ENCODE assay signal across 16 cellular contexts in the genomic region with DNA sequence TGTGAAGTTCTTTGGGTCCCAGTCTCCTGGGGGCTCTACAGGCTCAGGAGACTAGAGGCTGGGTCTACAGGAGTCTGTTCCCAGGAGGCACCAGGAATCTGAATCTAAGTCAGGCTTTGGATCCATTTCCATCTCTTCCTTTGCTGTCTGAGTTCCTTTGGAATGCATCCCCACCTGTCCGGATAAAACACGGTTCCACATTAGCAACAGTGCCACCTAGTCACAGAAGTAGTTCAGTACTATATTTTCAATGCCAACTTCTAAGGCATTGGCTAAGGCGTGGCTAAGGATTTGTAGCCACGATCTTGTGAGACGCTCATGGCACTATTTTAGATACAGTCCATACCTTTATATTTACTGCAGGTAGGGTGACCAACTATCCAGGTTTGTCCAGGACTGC. TPM values are rescaled to one million over a fixed set of nuclear protein-coding genes. Genes with fewer than 3 reads are reported as not detected.
A peak's percentile ranks its signal among the peaks of the same experiment; 100 is the strongest.
DNase-seq lines count a peak whose midpoint lies in the region; ATAC-seq and TF ChIP-seq lines count a peak whose summit lies in the region.
"Had no signal": no experiment of that assay in that cellular context is flagged by ENCODE, and none has a peak within 500 bp of the region (broad histone marks: within the 10 kb centered on the region; RNA-seq: fewer than 3 reads in every experiment).

No MANE protein-coding gene starts in this region.

- ATAC-seq in GM18511 (IDR thresholded peaks at IDR 0.05; ENCODE audit: unreplicated experiment) = no peak
- ATAC-seq: activated CD4-positive, alpha-beta T cell treated with anti-CD3 and anti-CD28 coated beads for 36 hours; sciatic nerve had no signal

- H3K27me3 ChIP-seq in Caco-2 (replicated peaks; ENCODE audit: control insufficient read depth, insufficient read depth, low read length) (no peaks in the 10 kb centered on the region), mammary epithelial cell (ENCODE audit: insufficient read depth, low read length) (no peaks in the 10 kb centered on the region)
- H3K27me3 ChIP-seq: uterus had no signal

- H3K9me3 ChIP-seq in Caco-2 (no peaks in the 10 kb centered on the region), mammary epithelial cell (replicated peaks; ENCODE audit: insufficient read depth, low read length) (no peaks in the 10 kb centered on the region)
- H3K9me3 ChIP-seq: uterus had no signal

- TF ChIP-seq CTCF in Caco-2 (IDR thresholded peaks at IDR 0.05; ENCODE audit: insufficient read depth in 1 of 2, low read depth in 1 of 2, low read length in 1 of 2, severe bottlenecking in 1 of 2, unreplicated experiment in 1 of 2) = peak; percentile 7 to 17
- TF ChIP-seq CTCF in LNCAP (IDR thresholded peaks at IDR 0.05) = peak; percentile 25; the same call in 1 of the 2 replicates
- peak; percentile 45 to 63 for TF ChIP-seq CTCF in mammary epithelial cell (conservative IDR thresholded peaks at IDR 0.05 in 1 of 2, IDR thresholded peaks at IDR 0.05 in 1 of 2; ENCODE audit: extremely low read depth in 1 of 2, insufficient read depth in 1 of 2, low read depth in 1 of 2, low read length in 2 of 2)

- H3K4me2 ChIP-seq in mammary epithelial cell (ENCODE audit: insufficient read depth, low read depth, low read length) = no peak overlapping the region

- in situ Hi-C loops in mammary epithelial cell (cut with MboI; ENCODE audit: low sequenced_read_pairs in 2 of 2) = loop anchor here in 1 of 2 donors (10.0 kb wide), 1 partner anchor 170 kb away; no protein-coding TSS in a partner anchor

- H3K4me1 ChIP-seq in Caco-2 = no peaks in the 10 kb centered on the region
- peaks cover 3% of the 10 kb centered on the region for H3K4me1 ChIP-seq in mammary epithelial cell (ENCODE audit: insufficient read depth, low read length)
- H3K4me1 ChIP-seq: uterus had no signal

- no peaks in the 10 kb centered on the region for H3K9me3 Mint-ChIP-seq in Caco-2 (ENCODE audit: unreplicated experiment)

- peaks cover 39% of the 10 kb centered on the region for H3K36me3 Mint-ChIP-seq in Caco-2 (ENCODE audit: insufficient read depth, unreplicated experiment)

- H3K4me3 ChIP-seq in Caco-2 (ENCODE audit: low read depth, low read length) (no peak overlapping the region), mammary epithelial cell (replicated peaks in 1 of 3; ENCODE audit: insufficient read depth in 1 of 3, low read depth in 2 of 3, low read length in 3 of 3) (no peak overlapping the region)
- H3K4me3 ChIP-seq: uterus had no signal

- H3K27me3 Mint-ChIP-seq in Caco-2 (ENCODE audit: insufficient read depth, unreplicated experiment) = no peaks in the 10 kb centered on the region
- H3K27me3 Mint-ChIP-seq: activated CD4-positive, alpha-beta T cell treated with anti-CD3 and anti-CD28 coated beads for 36 hours had no signal

- no peak overlapping the region for H2AFZ ChIP-seq in mammary epithelial cell (ENCODE audit: low read depth, low read length)

- no peak overlapping the region for H3K4me3 Mint-ChIP-seq in Caco-2 (ENCODE audit: unreplicated experiment)
- H3K4me3 Mint-ChIP-seq: activated CD4-positive, alpha-beta T cell treated with anti-CD3 and anti-CD28 coated beads for 36 hours had no signal

- no peak overlapping the region for H3K27ac ChIP-seq in mammary epithelial cell (ENCODE audit: insufficient read depth, low read depth, low read length)
- H3K27ac ChIP-seq: uterus had no signal

- H3K4me1 Mint-ChIP-seq in Caco-2 (ENCODE audit: low read depth, unreplicated experiment) = no peaks in the 10 kb centered on the region

- intact Hi-C loops in Caco-2 (cut with micrococcal nuclease; ENCODE audit: unreplicated experiment) (no loop called here), mammary epithelial cell (cut with micrococcal nuclease) (loop anchor here (1.0 kb wide), 2 partner anchors 138 to 170 kb away; no protein-coding TSS in a partner anchor)

- no peak overlapping the region for H3K27ac Mint-ChIP-seq in Caco-2 (ENCODE audit: unreplicated experiment)

- CTCF ChIA-PET in Caco-2 (lab: Charles Lee) = no interaction called here
- CTCF ChIA-PET in mammary epithelial cell (lab: Charles Lee; ENCODE audit: low non-redundant PET) = no interaction called here

- POLR2A ChIA-PET in Caco-2 (lab: Charles Lee) = no interaction called here

- peak in 1 of 2 experiments; percentile 11 for DNase-seq in Caco-2
- peak; percentile 56 for DNase-seq in mammary epithelial cell
- DNase-seq in myocyte (ENCODE audit: low read depth) = peak; percentile 9
- no peak for DNase-seq in NOMO-1 treated with DMSO at 0.1 percent for 48 hours (lab: John Stamatoyannopoulos, UW; ENCODE audit: unreplicated experiment)
- no peak for DNase-seq in activated naive CD4-positive, alpha-beta T cell (lab: John Stamatoyannopoulos, UW)
- DNase-seq in pons (ENCODE audit: low spot score) = no peak
- DNase-seq: activated CD4-positive, alpha-beta T cell treated with anti-CD3 and anti-CD28 coated beads for 36 hours; cerebellar nuclear complex; DMS153; mesendoderm; NCI-H1930; SHP77; uterus had no signal

- no peak overlapping the region for H3K9ac ChIP-seq in mammary epithelial cell (ENCODE audit: insufficient read depth, low read length)

- dilution Hi-C loops in mammary epithelial cell (cut with HindIII; ENCODE audit: low sequenced_read_pairs) = no loop called here

- BruUV-seq in Caco-2 (replicated peaks; lab: Mats Ljungman, UMichigan) = no TSS peak
- BruUV-seq in mammary epithelial cell (replicated peaks; lab: Mats Ljungman, UMichigan) = no TSS peak

- H4K20me1 ChIP-seq in mammary epithelial cell (ENCODE audit: insufficient read depth, low read length) = no peaks in the 10 kb centered on the region

- H3K79me2 ChIP-seq in mammary epithelial cell (ENCODE audit: insufficient read depth, low read length) = no peaks in the 10 kb centered on the region

- peaks cover 4% of the 10 kb centered on the region for H3K36me3 ChIP-seq in Caco-2 (ENCODE audit: control insufficient read depth, insufficient read depth, low read length)
- H3K36me3 ChIP-seq in mammary epithelial cell (ENCODE audit: insufficient read depth, low read length) = peaks cover 24% of the 10 kb centered on the region
- H3K36me3 ChIP-seq: uterus had no signal

- 5% methylated on average over 5 of the region's 5 CpGs for WGBS in mammary epithelial cell (ENCODE audit: low coverage, missing lambda C conversion rate)

RNA-seq across cellular contexts. Expression of gene ZC2HC1C, which starts 15.1 kb away (rescaled TPM):
- total RNA-seq in Caco-2 (2022) (2.5 and 3.8 TPM in 2 replicates), mammary epithelial cell (under 1 TPM; 0.17 to 0.89 TPM), myocyte (0.52 and 1.6 TPM in 2 replicates)
- polyA plus RNA-seq in mammary epithelial cell = 0.94 TPM
- polyA minus RNA-seq in mammary epithelial cell = not detected
- polyA plus RNA-seq in myocyte (2012) = 1.3 TPM

RNA-seq across cellular contexts. Expression of gene ACYP1, which starts 20.7 kb away (rescaled TPM):
- 16.0 and 21.3 TPM in 2 replicates for total RNA-seq in Caco-2 (2022)
- total RNA-seq in mammary epithelial cell = 10 to 100 TPM in 1 of 2 donors, 1 to 10 TPM in 1; 5.3 to 27.0 TPM
- polyA plus RNA-seq in mammary epithelial cell = 25.7 TPM
- polyA minus RNA-seq in mammary epithelial cell = 24.4 TPM
- total RNA-seq in myocyte = 11.1 and 18.8 TPM in 2 replicates
- 17.9 TPM for polyA plus RNA-seq in myocyte (2012)

RNA-seq across cellular contexts. Expression of gene MLH3, which starts 33.2 kb away (rescaled TPM):
- total RNA-seq in Caco-2 (2022) (23.2 and 24.5 TPM in 2 replicates), mammary epithelial cell (10 to 100 TPM; 11.9 to 15.8 TPM), myocyte (33.8 and 37.9 TPM in 2 replicates)
- 5.5 TPM for polyA plus RNA-seq in mammary epithelial cell
- polyA minus RNA-seq in mammary epithelial cell = 20.7 TPM
- 9.7 TPM for polyA plus RNA-seq in myocyte (2012)

RNA-seq across cellular contexts. Expression of gene NEK9, which starts 42.3 kb away (rescaled TPM):
- total RNA-seq in Caco-2 (2022) = 64.0 and 69.2 TPM in 2 replicates
- 10 to 100 TPM; 31.7 to 58.0 TPM for total RNA-seq in mammary epithelial cell
- 17.7 TPM for polyA plus RNA-seq in mammary epithelial cell
- polyA minus RNA-seq in mammary epithelial cell = 54.9 TPM
- 46.5 and 51.7 TPM in 2 replicates for total RNA-seq in myocyte
- 58.9 TPM for polyA plus RNA-seq in myocyte (2012)

Comparison
In these comparisons a context has a peak if more than half of its experiments do, and no peak if none do; other contexts are left out.
1. DNase-seq: peak in mammary epithelial cell (single experiment) and myocyte (single experiment); none in NOMO-1 treated with DMSO at 0.1 percent for 48 hours (single experiment), activated naive CD4-positive, alpha-beta T cell (0 of 4) and pons (single experiment).
2. Peak in every context shown above with its lines, with median percentiles within 50 percentile points of each other: CTCF ChIP-seq.